Comparison of ENCODE assay signal across 23 cellular contexts in the genomic region with DNA sequence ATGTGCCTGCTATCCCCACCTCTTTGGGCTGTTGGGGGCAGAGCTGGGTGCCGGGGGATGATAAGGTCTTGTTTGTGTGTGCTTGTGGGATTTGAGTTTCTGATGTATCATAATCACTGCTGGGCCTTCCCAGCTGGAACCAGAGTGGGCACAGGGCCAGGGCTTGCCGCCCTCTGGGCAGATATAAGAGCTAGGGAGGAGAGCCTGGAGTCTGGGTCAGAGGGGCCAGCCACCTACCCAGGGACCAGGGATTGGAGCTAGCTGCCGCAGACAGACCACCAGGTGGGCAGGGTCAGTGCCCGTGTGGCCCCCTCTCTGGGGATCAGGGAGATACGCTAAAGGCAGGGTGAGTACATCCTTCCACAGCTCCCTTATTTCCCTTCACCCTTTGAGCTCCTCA. TPM values are rescaled to one million over a fixed set of nuclear protein-coding genes. Genes with fewer than 3 reads are reported as not detected.
DNase-seq lines count a peak whose midpoint lies in the region; ATAC-seq lines count a peak whose summit lies in the region.
"Had no signal": no experiment of that assay in that cellular context is flagged by ENCODE, and none has a peak within 500 bp of the region (broad histone marks: within the 10 kb centered on the region; RNA-seq: fewer than 3 reads in every experiment).

No MANE protein-coding gene starts in this region.

- H3K23ac ChIP-seq in neuronal stem cell (ENCODE audit: low read depth, low read length, poor library complexity) = no peak overlapping the region

- H3K4me1 ChIP-seq in neuronal stem cell (ENCODE audit: control insufficient read depth in 2 of 2, insufficient read depth in 1 of 2, low read depth in 1 of 2, low read length in 2 of 2) = no peaks in the 10 kb centered on the region
- H3K4me1 ChIP-seq: uterus had no signal

- no peak for ATAC-seq in GM21447 (IDR thresholded peaks at IDR 0.05; ENCODE audit: unreplicated experiment)
- no peak for ATAC-seq in GM21786 (IDR thresholded peaks at IDR 0.05; ENCODE audit: unreplicated experiment)

- no peak overlapping the region for H3K14ac ChIP-seq in neuronal stem cell (ENCODE audit: low read length)

- no peak overlapping the region for H4K8ac ChIP-seq in neuronal stem cell (ENCODE audit: low read depth, low read length)

- peak overlapping the region; percentile 29 for H3K18ac ChIP-seq in neuronal stem cell (ENCODE audit: low read length)

- H2BK12ac ChIP-seq in neuronal stem cell (ENCODE audit: low read length) = no peak overlapping the region

- peak overlapping the region; percentile 18 for H2AK5ac ChIP-seq in neuronal stem cell (ENCODE audit: low read depth, low read length)

- peak overlapping the region; percentile 82 for H2BK15ac ChIP-seq in neuronal stem cell (ENCODE audit: low read length)

- no peak overlapping the region for H2BK120ac ChIP-seq in neuronal stem cell (ENCODE audit: low read depth, low read length)

- DNase-seq in DMS 273 (lab: John Stamatoyannopoulos, UW; ENCODE audit: unreplicated experiment) (peak; percentile 53), DMS 273 treated with DMSO at 0.1 percent for 48 hours (lab: John Stamatoyannopoulos, UW) (no peak), H4 (ENCODE audit: low spot score) (peak; percentile 40), RPMI7951 (ENCODE audit: low read depth) (peak; percentile 53), neuronal stem cell (ENCODE audit: low spot score) (no peak), DMS53 treated with DMSO at 0.1 percent for 48 hours (lab: John Stamatoyannopoulos, UW; ENCODE audit: unreplicated experiment) (no peak)
- DNase-seq: activated CD4-positive, alpha-beta T cell treated with anti-CD3 and anti-CD28 coated beads, Interleukin-2, amount 50 U/mL, for 1 hour; COR-L47; HFFc6; hippocampal formation; mammary epithelial cell; NCI-H1930; NCI-H524; occipital lobe; SHP77; uterus had no signal

- H3K36me3 ChIP-seq in neuronal stem cell (replicated peaks in 1 of 2; ENCODE audit: control insufficient read depth in 2 of 2, insufficient read depth in 2 of 2, low read length in 2 of 2) = no peaks in the 10 kb centered on the region
- H3K36me3 ChIP-seq: cardiac muscle cell, uterus had no signal

- H3K4ac ChIP-seq in neuronal stem cell (ENCODE audit: low read length) = no peak overlapping the region

- no CpG with 5 or more reads among the region's 5 CpGs for WGBS in neuronal stem cell (ENCODE audit: extremely low coverage in 2 of 2, insufficient read length in 2 of 2, insufficient replicate concordance in 1 of 2), 2 donors

- H4K91ac ChIP-seq in neuronal stem cell (ENCODE audit: low read depth, low read length, poor library complexity) = no peak overlapping the region

- H3K79me1 ChIP-seq in neuronal stem cell (ENCODE audit: low read depth, low read length) = no peaks in the 10 kb centered on the region

- H3K9ac ChIP-seq in neuronal stem cell (ENCODE audit: low read depth, low read length, poor library complexity) = no peak overlapping the region

- H2BK5ac ChIP-seq in neuronal stem cell (ENCODE audit: low read length) = no peak overlapping the region

- no peak overlapping the region for H2AFZ ChIP-seq in neuronal stem cell (ENCODE audit: low read length)

- H3K4me2 ChIP-seq in neuronal stem cell (ENCODE audit: insufficient read depth, low read length, poor library complexity, severe bottlenecking) = no peak overlapping the region

- no peak overlapping the region for H3K27ac ChIP-seq in neuronal stem cell (replicated peaks; ENCODE audit: low read length)
- H3K27ac ChIP-seq: 22Rv1, cardiac muscle cell, uterus had no signal

- H3K27me3 ChIP-seq in neuronal stem cell (ENCODE audit: control insufficient read depth in 3 of 3, insufficient read depth in 3 of 3, low read depth in 1 of 3, low read length in 3 of 3) = peaks cover 0 to 5% (median 0%) of the 10 kb centered on the region in 3 experiments
- H3K27me3 ChIP-seq: cardiac muscle cell, uterus had no signal

- no peaks in the 10 kb centered on the region for H3K9me3 ChIP-seq in neuronal stem cell (replicated peaks in 1 of 2; ENCODE audit: control insufficient read depth in 2 of 2, insufficient read depth in 1 of 2, low read depth in 1 of 2, low read length in 2 of 2)
- H3K9me3 ChIP-seq: uterus had no signal

- H3K4me3 ChIP-seq in neuronal stem cell (ENCODE audit: low read length in 2 of 2) = no peak overlapping the region
- H3K4me3 ChIP-seq: cardiac muscle cell, uterus had no signal

RNA-seq across cellular contexts. Expression of gene TLDC2, which starts 3.1 kb away (rescaled TPM):
- total RNA-seq in H4 (2014; rRNA removed; shearing (Covaris generic)) = not detected in 2 replicates
- 0.39 TPM in 1 of 2 replicates, not detected in the other for total RNA-seq in RPMI7951 (2014; rRNA removed; shearing (Covaris generic))
- polyA plus RNA-seq in neuronal stem cell (2013, experiment 1 of 2) = 0.99 TPM
- polyA plus RNA-seq in neuronal stem cell (2013, experiment 2 of 2) = 1.00 TPM
- total RNA-seq: cardiac muscle cell; mammary epithelial cell; myocyte; right cardiac atrium; T-helper 1 cell treated with Interleukin-12 subunit alpha and Interleukin-12 subunit beta and Interleukin-4 antibody, amounts not matched to agents 30 ng/mL and 1 ng/mL, for 36 hours had no signal
- polyA plus RNA-seq: cardiac muscle cell, mammary epithelial cell had no signal

Comparison
In these comparisons a context has a peak if more than half of its experiments do, and no peak if none do; other contexts are left out.
1. DNase-seq: peak in DMS 273 (single experiment), H4 (single experiment) and RPMI7951 (single experiment); none in DMS 273 treated with DMSO at 0.1 percent for 48 hours (single experiment), neuronal stem cell (single experiment) and DMS53 treated with DMSO at 0.1 percent for 48 hours (single experiment).